Comparison of ENCODE assay signal across 14 cellular contexts in the genomic region with DNA sequence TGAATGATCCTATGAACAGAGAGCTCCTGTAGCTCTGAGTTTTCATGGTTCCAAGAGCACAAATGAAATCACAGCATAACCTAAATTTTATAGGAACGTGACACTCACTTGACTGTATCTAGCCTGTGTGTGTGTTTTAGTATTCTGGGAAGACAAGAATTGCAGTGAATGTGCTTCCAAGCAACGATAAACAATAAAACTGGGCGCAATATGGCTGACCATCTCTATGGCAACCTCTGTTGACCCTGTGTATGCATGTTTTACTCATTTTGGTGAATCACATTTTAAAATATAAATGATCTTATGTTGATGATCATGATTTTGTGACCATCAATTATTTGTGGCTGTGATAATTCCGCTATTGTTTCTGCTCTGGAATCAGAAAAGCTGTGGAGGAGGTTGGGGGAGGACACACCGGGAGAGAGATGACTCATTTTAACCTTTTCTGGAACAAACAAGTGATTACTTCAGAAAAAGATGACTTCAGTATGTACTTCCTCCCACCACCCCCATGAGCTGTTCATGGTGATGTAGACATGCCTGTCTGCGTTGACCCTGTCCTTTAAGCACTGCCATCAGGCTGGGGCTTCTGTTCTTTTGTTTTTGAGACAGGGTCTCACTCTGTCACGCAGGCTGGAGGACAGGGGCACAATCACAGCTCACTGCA. TPM values are rescaled to one million over a fixed set of nuclear protein-coding genes. Genes with fewer than 3 reads are reported as not detected.
DNase-seq lines count a peak whose midpoint lies in the region; ATAC-seq and TF ChIP-seq lines count a peak whose summit lies in the region.
"Had no signal": no experiment of that assay in that cellular context is flagged by ENCODE, and none has a peak within 500 bp of the region (broad histone marks: within the 10 kb centered on the region; RNA-seq: fewer than 3 reads in every experiment).

No MANE protein-coding gene starts in this region.

- H3K4me3 ChIP-seq in epithelial cell of proximal tubule (ENCODE audit: low read depth, low read length): no peak overlapping the region
- H3K4me3 ChIP-seq: BLaER1 treated with 17β-estradiol and CSF1 and Interleukin-3, amounts not matched to agents 10 nM and 100 nM had no signal

- H3K27ac ChIP-seq in RWPE1: no peak overlapping the region
- H3K27ac ChIP-seq: VCaP had no signal

- CTCF ChIA-PET in RWPE1 (lab: Yijun Ruan, JAX): interaction anchor here (0.7 to 0.9 kb wide), 2 partner anchors 19 to 25 kb away, joined by 3 read pairs; no protein-coding TSS in a partner anchor

- TF ChIP-seq CTCF in RWPE1 (conservative IDR thresholded peaks at IDR 0.05; ENCODE audit: low read depth): no peak
- no peak for TF ChIP-seq CTCF in epithelial cell of proximal tubule (conservative IDR thresholded peaks at IDR 0.05; ENCODE audit: low read depth, low read length)

- POLR2A ChIA-PET in RWPE1 (lab: Yijun Ruan, JAX; ENCODE audit: low non-redundant PET): no interaction called here

- peak; percentile 4 for DNase-seq in stimulated activated CD4-positive, alpha-beta T cell treated with anti-CD3 and anti-CD28 coated beads, Interleukin-4, amount 100 ng/mL, for 24 hours
- DNase-seq in stimulated activated CD4-positive, alpha-beta T cell treated with anti-CD3 and anti-CD28 coated beads, Interleukin-12 subunit alpha, Interleukin-12 subunit beta, amount 100 ng/mL, for 4 hours: no peak
- DNase-seq in RWPE1 (ENCODE audit: low spot score) (peak; percentile 42), epithelial cell of proximal tubule (ENCODE audit: low read depth) (peak; percentile 18), germinal center (ENCODE audit: low spot score) (no peak), mucosa of gallbladder (ENCODE audit: low spot score) (no peak), NCI-H748 (lab: John Stamatoyannopoulos, UW; ENCODE audit: unreplicated experiment) (no peak)
- DNase-seq: activated naive CD4-positive, alpha-beta T cell treated with anti-CD3 and anti-CD28 coated beads, Interleukin-2, amount 50 U/mL, for 16 hours; effector CD8-positive, alpha-beta T cell; NCI-H146; small intestine had no signal

- ATAC-seq in GM21786 (IDR thresholded peaks at IDR 0.05; ENCODE audit: unreplicated experiment): no peak

RNA-seq across cellular contexts. Expression of a gene that starts 31.8 kb away (rescaled TPM):
- total RNA-seq in epithelial cell of proximal tubule (24.7 and 30.2 TPM in 2 replicates), mucosa of gallbladder (59.0 TPM)

RNA-seq across cellular contexts. Expression of a gene that starts 46.2 kb away (rescaled TPM):
- total RNA-seq in epithelial cell of proximal tubule (83.4 and 95.4 TPM in 2 replicates), mucosa of gallbladder (80.9 TPM)

Comparison
In these comparisons a context has a peak if more than half of its experiments do, and no peak if none do; other contexts are left out.
1. DNase-seq: peak in stimulated activated CD4-positive, alpha-beta T cell treated with anti-CD3 and anti-CD28 coated beads, Interleukin-4, amount 100 ng/mL, for 24 hours (single experiment), RWPE1 (single experiment) and epithelial cell of proximal tubule (single experiment); none in stimulated activated CD4-positive, alpha-beta T cell treated with anti-CD3 and anti-CD28 coated beads, Interleukin-12 subunit alpha, Interleukin-12 subunit beta, amount 100 ng/mL, for 4 hours (single experiment), germinal center (single experiment), mucosa of gallbladder (single experiment) and NCI-H748 (single experiment).